1 cellular context compared by ENCODE assay signal in genomic region chr1:182147136-182147815, GRCh38.
A peak's percentile ranks its signal among the peaks of the same experiment; 100 is the strongest.
TF ChIP-seq lines count a peak whose summit lies in the region.

No MANE protein-coding gene starts in this region.

TF ChIP-seq in GM12878, 131 proteins besides CTCF, POLR2A, EP300 and RAD21 (continued from another document and continues in another):
- TF ChIP-seq MTA2 (IDR thresholded peaks at IDR 0.05; ENCODE audit: low read depth): peak; percentile 81
- TF ChIP-seq RUNX3 (IDR thresholded peaks at IDR 0.05; ENCODE audit: low read length): peak; percentile 87
- peak; percentile 59 for TF ChIP-seq BCL11A (IDR thresholded peaks at IDR 0.05; ENCODE audit: low read depth, low read length)
- no peak for TF ChIP-seq BMI1 (IDR thresholded peaks at IDR 0.05; ENCODE audit: borderline replicate concordance)
- TF ChIP-seq MYB (IDR thresholded peaks at IDR 0.05; ENCODE audit: borderline replicate concordance, low read depth, low read length): no peak
- no peak for TF ChIP-seq CHD1 (IDR thresholded peaks at IDR 0.05; ENCODE audit: low read depth, low read length)
- TF ChIP-seq HDAC2 (IDR thresholded peaks at IDR 0.05): no peak
- peak; percentile 13; the same call in 1 of the 2 replicates for TF ChIP-seq SMARCA5 (IDR thresholded peaks at IDR 0.05)
- no peak for TF ChIP-seq YY1 (IDR thresholded peaks at IDR 0.05; ENCODE audit: low read depth, low read length)
- no peak for TF ChIP-seq SREBF1 (IDR thresholded peaks at IDR 0.05; ENCODE audit: low read length)
- TF ChIP-seq TBL1XR1 (IDR thresholded peaks at IDR 0.05; ENCODE audit: low read depth, low read length): no peak
- no peak for TF ChIP-seq NR2C1 (IDR thresholded peaks at IDR 0.05)
- no peak for TF ChIP-seq NKRF (conservative IDR thresholded peaks at IDR 0.05)
- TF ChIP-seq RB1 (IDR thresholded peaks at IDR 0.05; ENCODE audit: borderline replicate concordance): no peak
- no peak for TF ChIP-seq ZBED1 (IDR thresholded peaks at IDR 0.05; ENCODE audit: borderline replicate concordance)
- TF ChIP-seq, protein P1, sequence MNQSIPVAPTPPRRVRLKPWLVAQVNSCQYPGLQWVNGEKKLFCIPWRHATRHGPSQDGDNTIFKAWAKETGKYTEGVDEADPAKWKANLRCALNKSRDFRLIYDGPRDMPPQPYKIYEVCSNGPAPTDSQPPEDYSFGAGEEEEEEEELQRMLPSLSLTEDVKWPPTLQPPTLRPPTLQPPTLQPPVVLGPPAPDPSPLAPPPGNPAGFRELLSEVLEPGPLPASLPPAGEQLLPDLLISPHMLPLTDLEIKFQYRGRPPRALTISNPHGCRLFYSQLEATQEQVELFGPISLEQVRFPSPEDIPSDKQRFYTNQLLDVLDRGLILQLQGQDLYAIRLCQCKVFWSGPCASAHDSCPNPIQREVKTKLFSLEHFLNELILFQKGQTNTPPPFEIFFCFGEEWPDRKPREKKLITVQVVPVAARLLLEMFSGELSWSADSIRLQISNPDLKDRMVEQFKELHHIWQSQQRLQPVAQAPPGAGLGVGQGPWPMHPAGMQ (IDR thresholded peaks at IDR 0.05; ENCODE audit: borderline replicate concordance): no peak
- peak; percentile 74 for TF ChIP-seq ATF7 (IDR thresholded peaks at IDR 0.05; ENCODE audit: low read depth)
- no peak for TF ChIP-seq SIN3A (IDR thresholded peaks at IDR 0.05; ENCODE audit: low read depth, low read length)
- no peak for TF ChIP-seq TARDBP (IDR thresholded peaks at IDR 0.05; ENCODE audit: borderline replicate concordance)
- TF ChIP-seq BHLHE40 (IDR thresholded peaks at IDR 0.05; ENCODE audit: borderline replicate concordance in 1 of 2, low read depth in 2 of 2, low read length in 1 of 2): peak; percentile 24 to 33; a peak in 2 of 4 replicates
- no peak for TF ChIP-seq E2F4 (IDR thresholded peaks at IDR 0.05; ENCODE audit: low read depth, low read length)
- TF ChIP-seq E4F1 (IDR thresholded peaks at IDR 0.05; ENCODE audit: borderline replicate concordance, partially characterized antibody): no peak
- TF ChIP-seq CEBPZ (IDR thresholded peaks at IDR 0.05; ENCODE audit: low read depth, low read length): no peak
- TF ChIP-seq SUZ12 (IDR thresholded peaks at IDR 0.05; ENCODE audit: unreplicated experiment): no peak
- no peak for TF ChIP-seq KDM1A (IDR thresholded peaks at IDR 0.05; ENCODE audit: borderline replicate concordance)
- TF ChIP-seq FOS (IDR thresholded peaks at IDR 0.05; ENCODE audit: borderline replicate concordance, extremely low read depth, insufficient read length): no peak
- no peak for TF ChIP-seq EGR1 (IDR thresholded peaks at IDR 0.05; ENCODE audit: borderline replicate concordance in 1 of 2, low read depth in 2 of 2, low read length in 2 of 2)
- peak; percentile 40; the same call in 1 of the 2 replicates for TF ChIP-seq PAX5 (IDR thresholded peaks at IDR 0.05; ENCODE audit: borderline replicate concordance, low read depth, low read length)
- TF ChIP-seq, protein P2, sequence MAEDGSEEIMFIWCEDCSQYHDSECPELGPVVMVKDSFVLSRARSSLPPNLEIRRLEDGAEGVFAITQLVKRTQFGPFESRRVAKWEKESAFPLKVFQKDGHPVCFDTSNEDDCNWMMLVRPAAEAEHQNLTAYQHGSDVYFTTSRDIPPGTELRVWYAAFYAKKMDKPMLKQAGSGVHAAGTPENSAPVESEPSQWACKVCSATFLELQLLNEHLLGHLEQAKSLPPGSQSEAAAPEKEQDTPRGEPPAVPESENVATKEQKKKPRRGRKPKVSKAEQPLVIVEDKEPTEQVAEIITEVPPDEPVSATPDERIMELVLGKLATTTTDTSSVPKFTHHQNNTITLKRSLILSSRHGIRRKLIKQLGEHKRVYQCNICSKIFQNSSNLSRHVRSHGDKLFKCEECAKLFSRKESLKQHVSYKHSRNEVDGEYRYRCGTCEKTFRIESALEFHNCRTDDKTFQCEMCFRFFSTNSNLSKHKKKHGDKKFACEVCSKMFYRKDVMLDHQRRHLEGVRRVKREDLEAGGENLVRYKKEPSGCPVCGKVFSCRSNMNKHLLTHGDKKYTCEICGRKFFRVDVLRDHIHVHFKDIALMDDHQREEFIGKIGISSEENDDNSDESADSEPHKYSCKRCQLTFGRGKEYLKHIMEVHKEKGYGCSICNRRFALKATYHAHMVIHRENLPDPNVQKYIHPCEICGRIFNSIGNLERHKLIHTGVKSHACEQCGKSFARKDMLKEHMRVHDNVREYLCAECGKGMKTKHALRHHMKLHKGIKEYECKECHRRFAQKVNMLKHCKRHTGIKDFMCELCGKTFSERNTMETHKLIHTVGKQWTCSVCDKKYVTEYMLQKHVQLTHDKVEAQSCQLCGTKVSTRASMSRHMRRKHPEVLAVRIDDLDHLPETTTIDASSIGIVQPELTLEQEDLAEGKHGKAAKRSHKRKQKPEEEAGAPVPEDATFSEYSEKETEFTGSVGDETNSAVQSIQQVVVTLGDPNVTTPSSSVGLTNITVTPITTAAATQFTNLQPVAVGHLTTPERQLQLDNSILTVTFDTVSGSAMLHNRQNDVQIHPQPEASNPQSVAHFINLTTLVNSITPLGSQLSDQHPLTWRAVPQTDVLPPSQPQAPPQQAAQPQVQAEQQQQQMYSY (CRISPR knock-in tag; IDR thresholded peaks at IDR 0.05): no peak
- no peak for TF ChIP-seq MXI1 (IDR thresholded peaks at IDR 0.05; ENCODE audit: low read depth, low read length)
- TF ChIP-seq CHD2 (IDR thresholded peaks at IDR 0.05; ENCODE audit: borderline replicate concordance, low read depth, low read length): peak; percentile 52; the same call in 1 of the 2 replicates
- no peak for TF ChIP-seq LARP7 (IDR thresholded peaks at IDR 0.05)
- TF ChIP-seq ZNF592 (IDR thresholded peaks at IDR 0.05): no peak
- TF ChIP-seq GATAD2B (conservative IDR thresholded peaks at IDR 0.05; ENCODE audit: low read depth): no peak
- no peak for TF ChIP-seq ZNF207 (IDR thresholded peaks at IDR 0.05; ENCODE audit: borderline replicate concordance)
- TF ChIP-seq CREB1 (IDR thresholded peaks at IDR 0.05; ENCODE audit: low read depth): no peak
- no peak for TF ChIP-seq TAF1 (IDR thresholded peaks at IDR 0.05; ENCODE audit: borderline replicate concordance, low read depth, low read length)
- no peak for TF ChIP-seq KAT2A (conservative IDR thresholded peaks at IDR 0.05; ENCODE audit: control insufficient read depth, low read depth, low read length)
- TF ChIP-seq JUNB (IDR thresholded peaks at IDR 0.05): 0 out of 2 replicates have a peak, but pooled peaks have one; percentile 3
- no peak for TF ChIP-seq ZNF622 (IDR thresholded peaks at IDR 0.05)
- TF ChIP-seq EZH2 (IDR thresholded peaks at IDR 0.05; ENCODE audit: borderline replicate concordance, control insufficient read depth, low read depth, low read length): no peak
- TF ChIP-seq CHD4 (IDR thresholded peaks at IDR 0.05): no peak
- TF ChIP-seq PAX8 (IDR thresholded peaks at IDR 0.05): no peak
- TF ChIP-seq, protein P3, sequence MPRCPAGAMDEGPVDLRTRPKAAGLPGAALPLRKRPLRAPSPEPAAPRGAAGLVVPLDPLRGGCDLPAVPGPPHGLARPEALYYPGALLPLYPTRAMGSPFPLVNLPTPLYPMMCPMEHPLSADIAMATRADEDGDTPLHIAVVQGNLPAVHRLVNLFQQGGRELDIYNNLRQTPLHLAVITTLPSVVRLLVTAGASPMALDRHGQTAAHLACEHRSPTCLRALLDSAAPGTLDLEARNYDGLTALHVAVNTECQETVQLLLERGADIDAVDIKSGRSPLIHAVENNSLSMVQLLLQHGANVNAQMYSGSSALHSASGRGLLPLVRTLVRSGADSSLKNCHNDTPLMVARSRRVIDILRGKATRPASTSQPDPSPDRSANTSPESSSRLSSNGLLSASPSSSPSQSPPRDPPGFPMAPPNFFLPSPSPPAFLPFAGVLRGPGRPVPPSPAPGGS (IDR thresholded peaks at IDR 0.05; ENCODE audit: borderline replicate concordance, insufficient read depth, low read depth, low read length, poor library complexity, severe bottlenecking): no peak
- no peak for TF ChIP-seq KLF5 (IDR thresholded peaks at IDR 0.05; ENCODE audit: partially characterized antibody)
